Comparison of ENCODE assay signal across 33 cellular contexts in the genomic region with DNA sequence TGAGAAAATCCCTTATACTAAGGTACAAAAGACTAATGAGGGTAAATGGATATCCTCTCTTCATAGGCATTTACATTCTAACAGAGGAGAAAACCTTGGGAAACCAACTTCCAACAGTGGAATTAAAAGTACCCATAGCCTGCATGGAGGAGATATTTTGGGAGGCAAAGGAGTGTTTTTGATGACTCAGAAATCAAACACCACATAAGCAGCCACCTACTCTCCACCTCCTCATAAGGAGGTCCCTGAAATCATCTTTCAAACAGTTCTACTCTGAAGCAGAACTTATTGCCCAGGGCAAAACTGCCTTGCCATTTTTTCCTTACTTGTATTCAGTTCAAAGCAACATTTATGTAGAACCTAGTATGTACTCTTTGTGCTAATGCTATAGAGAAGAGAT.
"Had no signal": no experiment of that assay in that cellular context is flagged by ENCODE, and none has a peak within 500 bp of the region (broad histone marks: within the 10 kb centered on the region; RNA-seq: fewer than 3 reads in every experiment).

No MANE protein-coding gene starts in this region.

- H3K27ac ChIP-seq: ascending aorta, epithelial cell of prostate, esophagus squamous epithelium, gastroesophageal sphincter, heart right ventricle, WERI-Rb-1 had no signal

- H3K4me1 ChIP-seq: ascending aorta, esophagus squamous epithelium, gastroesophageal sphincter, heart right ventricle had no signal

- H3K9me3 Mint-ChIP-seq: activated T-helper 1 cell treated with anti-CD3 and anti-CD28 coated beads, Interleukin-12 subunit alpha, Interleukin-12 subunit beta, Interleukin-2, Interleukin-4 antibody, amounts not matched to agents 30 ng/mL and 10 ng/mL and 1 ng/mL, durations not matched to agents 14 hours and 24 hours and 36 hours; activated T-helper 2 cell treated with anti-CD3 and anti-CD28 coated beads, Interferon-gamma antibody, Interleukin-2, Interleukin-4, amounts not matched to agents 10 μg/mL and 5 μg/mL and 100 μg/mL, durations not matched to agents 14 hours and 24 hours and 36 hours had no signal

- ATAC-seq: activated CD4-positive, CD25-positive, alpha-beta regulatory T cell treated with anti-CD3 and anti-CD28 coated beads, Interleukin-2, amount 50 U/mL, for 24 hours; activated CD8-positive, alpha-beta memory T cell treated with anti-CD3 and anti-CD28 coated beads, Interleukin-2, amount 10 ng/mL, durations not matched to agents 7 days and 5 days; activated CD8-positive, alpha-beta T cell treated with anti-CD3 and anti-CD28 coated beads, Interleukin-2, amount 10 ng/mL, durations not matched to agents 7 days and 5 days; activated naive CD4-positive, alpha-beta T cell treated with anti-CD3 and anti-CD28 coated beads, Interleukin-2, amount 50 U/mL, for 72 hours; effector memory CD8-positive, alpha-beta T cell; gastroesophageal sphincter; heart right ventricle; T-cell had no signal

- H3K4me3 ChIP-seq: ascending aorta, esophagus squamous epithelium, gastroesophageal sphincter, heart right ventricle had no signal

- H3K27ac Mint-ChIP-seq: activated B cell treated with CpG ODN at 0.5 μM for 24 hours; activated CD8-positive, alpha-beta memory T cell treated with anti-CD3 and anti-CD28 coated beads, Interleukin-2, amount 10 ng/mL, durations not matched to agents 7 days and 5 days; activated CD8-positive, alpha-beta T cell treated with anti-CD3 and anti-CD28 coated beads, Interleukin-2, amount 10 ng/mL, durations not matched to agents 7 days and 5 days; activated naive CD4-positive, alpha-beta T cell treated with anti-CD3 and anti-CD28 coated beads for 36 hours; activated naive CD4-positive, alpha-beta T cell treated with anti-CD3 and anti-CD28 coated beads, Interleukin-2, amount 50 U/mL, for 72 hours; activated naive CD8-positive, alpha-beta T cell treated with anti-CD3 and anti-CD28 coated beads, Interleukin-2, amount 10 ng/mL, durations not matched to agents 7 days and 5 days; activated T-helper 1 cell treated with anti-CD3 and anti-CD28 coated beads, Interleukin-12 subunit alpha, Interleukin-12 subunit beta, Interleukin-2, Interleukin-4 antibody, amounts not matched to agents 30 ng/mL and 10 ng/mL and 1 ng/mL, durations not matched to agents 14 hours and 24 hours and 36 hours; activated T-helper 2 cell treated with anti-CD3 and anti-CD28 coated beads, Interferon-gamma antibody, Interleukin-2, Interleukin-4, amounts not matched to agents 10 μg/mL and 5 μg/mL and 100 μg/mL, durations not matched to agents 14 hours and 24 hours and 36 hours; brain; effector memory CD8-positive, alpha-beta T cell; T-cell; T-helper 1 cell treated with Interleukin-12 subunit alpha and Interleukin-12 subunit beta and Interleukin-4 antibody, amounts not matched to agents 30 μg/mL and 1 μg/mL, for 36 hours had no signal

- H3K4me3 Mint-ChIP-seq: activated B cell treated with CpG ODN at 0.5 μM for 24 hours; activated CD8-positive, alpha-beta memory T cell treated with anti-CD3 and anti-CD28 coated beads, Interleukin-2, amount 10 ng/mL, durations not matched to agents 7 days and 5 days; activated CD8-positive, alpha-beta T cell treated with anti-CD3 and anti-CD28 coated beads, Interleukin-2, amount 10 ng/mL, durations not matched to agents 7 days and 5 days; activated naive CD4-positive, alpha-beta T cell treated with anti-CD3 and anti-CD28 coated beads for 36 hours; activated naive CD8-positive, alpha-beta T cell treated with anti-CD3 and anti-CD28 coated beads, Interleukin-2, amount 10 ng/mL, durations not matched to agents 7 days and 5 days; activated T-helper 1 cell treated with anti-CD3 and anti-CD28 coated beads, Interleukin-12 subunit alpha, Interleukin-12 subunit beta, Interleukin-2, Interleukin-4 antibody, amounts not matched to agents 30 ng/mL and 10 ng/mL and 1 ng/mL, durations not matched to agents 14 hours and 24 hours and 36 hours; brain; central memory CD8-positive, alpha-beta T cell; effector memory CD8-positive, alpha-beta T cell; T-cell; T-helper 1 cell treated with Interleukin-12 subunit alpha and Interleukin-12 subunit beta and Interleukin-4 antibody, amounts not matched to agents 30 μg/mL and 1 μg/mL, for 36 hours had no signal

- DNase-seq: activated B cell treated with CpG ODN at 0.5 μM for 24 hours; activated CD4-positive, alpha-beta T cell treated with anti-CD3 and anti-CD28 coated beads for 48 hours; activated CD4-positive, alpha-beta T cell treated with anti-CD3 and anti-CD28 coated beads, Interleukin-2, amount 50 U/mL, for 1 hour; activated CD4-positive, alpha-beta T cell treated with anti-CD3 and anti-CD28 coated beads, Interleukin-2, amount 50 U/mL, for 48 hours; activated CD8-positive, alpha-beta memory T cell treated with anti-CD3 and anti-CD28 coated beads, Interleukin-2, amount 10 ng/mL, durations not matched to agents 7 days and 5 days; activated CD8-positive, alpha-beta memory T cell treated with anti-CD3 and anti-CD28 coated beads, Interleukin-2, amount 50 U/mL, for 4 hours; activated CD8-positive, alpha-beta T cell treated with anti-CD3 and anti-CD28 coated beads, Interleukin-2, amount 10 ng/mL, durations not matched to agents 7 days and 5 days; activated effector memory CD4-positive, alpha-beta T cell treated with anti-CD3 and anti-CD28 coated beads, Interleukin-2, amount 50 U/mL, for 16 hours; activated naive CD4-positive, alpha-beta T cell treated with anti-CD3 and anti-CD28 coated beads for 36 hours; activated naive CD8-positive, alpha-beta T cell treated with anti-CD3 and anti-CD28 coated beads, Interleukin-2, amount 10 ng/mL, durations not matched to agents 7 days and 5 days; activated T-cell treated with anti-CD3 and anti-CD28 coated beads, Interleukin-2, amount 50 U/mL, for 1 hour; activated T-cell treated with anti-CD3 and anti-CD28 coated beads, Interleukin-2, amount 50 U/mL, for 48 hours; cortex of kidney; dermis blood vessel endothelial cell; effector CD4-positive, alpha-beta T cell; effector memory CD8-positive, alpha-beta T cell; esophagus squamous epithelium; foreskin melanocyte; heart right ventricle; T-cell; T1000; WERI-Rb-1 had no signal

- H3K36me3 Mint-ChIP-seq: activated CD8-positive, alpha-beta memory T cell treated with anti-CD3 and anti-CD28 coated beads, Interleukin-2, amount 10 ng/mL, durations not matched to agents 7 days and 5 days; activated naive CD8-positive, alpha-beta T cell treated with anti-CD3 and anti-CD28 coated beads, Interleukin-2, amount 10 ng/mL, durations not matched to agents 7 days and 5 days; T-cell had no signal

- H3K4me1 Mint-ChIP-seq: activated B cell treated with CpG ODN at 0.5 μM for 24 hours; activated CD8-positive, alpha-beta memory T cell treated with anti-CD3 and anti-CD28 coated beads, Interleukin-2, amount 10 ng/mL, durations not matched to agents 7 days and 5 days; activated naive CD8-positive, alpha-beta T cell treated with anti-CD3 and anti-CD28 coated beads, Interleukin-2, amount 10 ng/mL, durations not matched to agents 7 days and 5 days; central memory CD8-positive, alpha-beta T cell; T-cell had no signal

- FAIRE-seq: colon had no signal

- H3K27me3 ChIP-seq: ascending aorta, esophagus squamous epithelium, gastroesophageal sphincter, heart right ventricle had no signal

- H3K36me3 ChIP-seq: ascending aorta, esophagus squamous epithelium, gastroesophageal sphincter, heart right ventricle, WERI-Rb-1 had no signal
